ENCODE assay signal across 8 cellular contexts in the genomic region with DNA sequence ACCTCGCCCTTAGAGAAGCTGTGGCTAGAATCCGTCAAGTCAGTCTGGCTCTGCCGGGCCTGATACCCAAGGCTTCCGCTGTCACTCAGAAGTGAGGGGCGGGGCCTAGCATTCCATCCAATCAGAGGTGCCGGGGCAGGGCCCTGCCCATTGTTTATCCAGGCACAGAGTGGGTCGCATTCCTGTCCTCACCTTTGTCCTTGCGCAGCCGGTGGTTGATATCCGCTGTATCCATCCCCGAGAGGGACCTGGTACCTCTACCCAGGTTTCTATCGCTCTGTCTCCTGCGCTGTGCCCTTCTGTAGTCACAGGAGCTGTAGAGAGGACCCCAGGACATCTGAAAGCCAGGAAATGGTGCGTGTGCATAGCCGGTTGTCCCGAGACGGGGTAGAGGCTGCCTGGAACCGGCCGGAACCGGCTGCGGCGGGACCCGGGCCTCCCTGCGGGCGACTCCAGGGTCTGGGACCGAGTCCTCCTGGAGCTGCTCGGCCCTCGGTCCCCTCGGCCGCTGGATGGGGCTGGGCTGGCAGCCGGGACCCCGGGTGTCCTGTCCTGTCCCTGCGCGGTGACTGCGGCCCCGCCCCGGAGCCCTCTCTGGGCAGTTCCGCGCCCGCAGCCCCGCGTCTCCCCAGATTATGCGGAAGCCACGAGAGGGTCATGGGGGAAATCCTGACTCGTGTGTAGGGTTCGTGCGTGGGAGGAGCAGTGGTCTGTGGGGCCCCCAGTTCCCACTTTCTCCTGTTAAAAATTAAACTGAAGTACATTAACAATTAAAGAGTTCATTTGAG. TPM values are rescaled to one million over a fixed set of nuclear protein-coding genes. Genes with fewer than 3 reads are reported as not detected.
DNase-seq lines count a peak whose midpoint lies in the region; ATAC-seq, FAIRE-seq and TF ChIP-seq lines count a peak whose summit lies in the region.

A gene (plus strand): TSS at position 183 of the 788 bp plus-strand sequence. CDS start 169 bp downstream, at position 352.

- no peaks in the 10 kb centered on the region for H3K36me3 Mint-ChIP-seq in activated T-helper 17 cell treated with anti-CD3 and anti-CD28 coated beads, Interleukin-2, amount 50 U/mL, for 72 hours (ENCODE audit: low read depth)
- peaks cover 4 to 23% (median 20%) of the 10 kb centered on the region in 5 donors for H3K36me3 Mint-ChIP-seq in naive thymus-derived CD4-positive, alpha-beta T cell
- no peaks in the 10 kb centered on the region for H3K36me3 Mint-ChIP-seq in stimulated activated effector memory CD8-positive, alpha-beta T cell treated with anti-CD3 and anti-CD28 coated beads, Interleukin-12 subunit alpha, Interleukin-12 subunit beta, amount 100 ng/mL, for 72 hours

- peak within 1 kb of the TSS; percentile 80 for H3K4me3 Mint-ChIP-seq in activated T-helper 17 cell treated with anti-CD3 and anti-CD28 coated beads, Interleukin-2, amount 50 U/mL, for 72 hours
- H3K4me3 Mint-ChIP-seq in naive thymus-derived CD4-positive, alpha-beta T cell: peak within 1 kb of the TSS; percentile 87 to 99 (median 94)
- H3K4me3 Mint-ChIP-seq in stimulated activated effector memory CD8-positive, alpha-beta T cell treated with anti-CD3 and anti-CD28 coated beads, Interleukin-12 subunit alpha, Interleukin-12 subunit beta, amount 100 ng/mL, for 72 hours: peak within 1 kb of the TSS; percentile 79

- peaks cover 8 to 10% of the 10 kb centered on the region in 2 donors for H3K4me1 ChIP-seq in naive thymus-derived CD4-positive, alpha-beta T cell (ENCODE audit: control insufficient read depth in 2 of 2, insufficient read depth in 2 of 2, low read length in 2 of 2)

- H3K27me3 ChIP-seq in naive thymus-derived CD4-positive, alpha-beta T cell (ENCODE audit: control insufficient read depth in 2 of 2, insufficient read depth in 2 of 2, low read length in 2 of 2): no peaks in the 10 kb centered on the region

- no peaks in the 10 kb centered on the region for H3K36me3 ChIP-seq in naive thymus-derived CD4-positive, alpha-beta T cell (ENCODE audit: control insufficient read depth in 2 of 3, insufficient read depth in 3 of 3, low read length in 3 of 3)

- intact Hi-C loops in naive thymus-derived CD4-positive, alpha-beta T cell (cut with micrococcal nuclease): loop anchor here (1.0 to 2.0 kb wide), 8 partner anchors 22 to 176 kb away; a partner anchor contains a TSS

- ATAC-seq in GM19455 (IDR thresholded peaks at IDR 0.05; ENCODE audit: unreplicated experiment): peak; percentile 85
- ATAC-seq in activated T-helper 17 cell treated with anti-CD3 and anti-CD28 coated beads, Interleukin-2, amount 50 U/mL, for 72 hours (replicated peaks): peak; percentile 98
- peak; percentile 95 for ATAC-seq in naive thymus-derived CD4-positive, alpha-beta T cell
- ATAC-seq in stimulated activated effector memory CD8-positive, alpha-beta T cell treated with anti-CD3 and anti-CD28 coated beads, Interleukin-12 subunit alpha, Interleukin-12 subunit beta, amount 100 ng/mL, for 72 hours: peak; percentile 96

- POLR2A ChIA-PET in naive thymus-derived CD4-positive, alpha-beta T cell (lab: Charles Lee): interaction anchor here (0.6 to 2.4 kb wide), 14 partner anchors 16 to 985 kb away, joined by 3 to 33 read pairs (median 4); a partner anchor contains a TSS

- FAIRE-seq in RCC 7860 (lab: Jason Lieb, UNC): no peak

- H3K9me3 Mint-ChIP-seq in activated T-helper 17 cell treated with anti-CD3 and anti-CD28 coated beads, Interleukin-2, amount 50 U/mL, for 72 hours: no peaks in the 10 kb centered on the region
- H3K9me3 Mint-ChIP-seq in naive thymus-derived CD4-positive, alpha-beta T cell: peaks cover 0 to 14% (median 0%) of the 10 kb centered on the region in 11 donors
- H3K9me3 Mint-ChIP-seq in stimulated activated effector memory CD8-positive, alpha-beta T cell treated with anti-CD3 and anti-CD28 coated beads, Interleukin-12 subunit alpha, Interleukin-12 subunit beta, amount 100 ng/mL, for 72 hours: no peaks in the 10 kb centered on the region

- no peaks in the 10 kb centered on the region for H3K9me3 ChIP-seq in naive thymus-derived CD4-positive, alpha-beta T cell (ENCODE audit: control insufficient read depth in 2 of 3, low read length in 3 of 3)

- CTCF ChIA-PET in naive thymus-derived CD4-positive, alpha-beta T cell (lab: Charles Lee): interaction anchor here (0.7 to 5.5 kb wide), 5 partner anchors 23 to 470 kb away, joined by 3 to 66 read pairs (median 5); a partner anchor contains a TSS

- peak; percentile 92 for DNase-seq in CD1c-positive myeloid dendritic cell (ENCODE audit: extremely low spot score)
- DNase-seq in HPDE6-E6E7 (ENCODE audit: extremely low spot score): peak; percentile 81
- DNase-seq in RCC 7860 (ENCODE audit: low spot score): peak; percentile 58
- peak; percentile 63 for DNase-seq in fibroblast of mammary gland (ENCODE audit: low read depth)
- peak; percentile 70 to 86 (median 83) for DNase-seq in naive thymus-derived CD4-positive, alpha-beta T cell
- peak; percentile 73 to 91 for DNase-seq in stimulated activated effector memory CD8-positive, alpha-beta T cell treated with anti-CD3 and anti-CD28 coated beads, Interleukin-12 subunit alpha, Interleukin-12 subunit beta, amount 100 ng/mL, for 72 hours (ENCODE audit: low spot score in 2 of 2)

- no peak for TF ChIP-seq CTCF in fibroblast of mammary gland (conservative IDR thresholded peaks at IDR 0.05; ENCODE audit: control insufficient read depth, insufficient read depth, low read depth, low read length)

- peak within 1 kb of the TSS; percentile 88 for H3K27ac ChIP-seq in naive thymus-derived CD4-positive, alpha-beta T cell (ENCODE audit: low read depth, low read length)

- H3K27ac Mint-ChIP-seq in activated T-helper 17 cell treated with anti-CD3 and anti-CD28 coated beads, Interleukin-2, amount 50 U/mL, for 72 hours: peak within 1 kb of the TSS; percentile 69
- peak within 1 kb of the TSS; percentile 89 to 97 (median 94) for H3K27ac Mint-ChIP-seq in naive thymus-derived CD4-positive, alpha-beta T cell
- H3K27ac Mint-ChIP-seq in stimulated activated effector memory CD8-positive, alpha-beta T cell treated with anti-CD3 and anti-CD28 coated beads, Interleukin-12 subunit alpha, Interleukin-12 subunit beta, amount 100 ng/mL, for 72 hours: peak within 1 kb of the TSS; percentile 82

- H3K4me3 ChIP-seq in fibroblast of mammary gland (ENCODE audit: control insufficient read depth, low read depth, low read length): peak within 1 kb of the TSS; percentile 69
- peak within 1 kb of the TSS; percentile 90 for H3K4me3 ChIP-seq in naive thymus-derived CD4-positive, alpha-beta T cell (ENCODE audit: low read length)

- peaks cover 21% of the 10 kb centered on the region for H3K4me1 Mint-ChIP-seq in activated T-helper 17 cell treated with anti-CD3 and anti-CD28 coated beads, Interleukin-2, amount 50 U/mL, for 72 hours
- H3K4me1 Mint-ChIP-seq in naive thymus-derived CD4-positive, alpha-beta T cell: peaks cover 21 to 34% (median 27%) of the 10 kb centered on the region in 7 donors
- peaks cover 22% of the 10 kb centered on the region for H3K4me1 Mint-ChIP-seq in stimulated activated effector memory CD8-positive, alpha-beta T cell treated with anti-CD3 and anti-CD28 coated beads, Interleukin-12 subunit alpha, Interleukin-12 subunit beta, amount 100 ng/mL, for 72 hours

- H3K27me3 Mint-ChIP-seq in activated T-helper 17 cell treated with anti-CD3 and anti-CD28 coated beads, Interleukin-2, amount 50 U/mL, for 72 hours: no peaks in the 10 kb centered on the region
- H3K27me3 Mint-ChIP-seq in naive thymus-derived CD4-positive, alpha-beta T cell: no peaks in the 10 kb centered on the region

RNA-seq across cellular contexts. Expression of the gene that starts here (rescaled TPM):
- total RNA-seq in activated T-helper 17 cell treated with anti-CD3 and anti-CD28 coated beads, Interleukin-2, amount 50 U/mL, for 72 hours: 1 to 10 TPM in 1 of 2 donors, under 1 TPM in 1; 0.64 to 1.3 TPM
- total RNA-seq in naive thymus-derived CD4-positive, alpha-beta T cell: 10 to 100 TPM in 2 of 5 experiments, 1 to 10 TPM in 3; 1.3 to 17.3 (median 4.4) TPM
- 1 to 10 TPM; 3.2 to 4.5 TPM for polyA plus RNA-seq in naive thymus-derived CD4-positive, alpha-beta T cell

Comparison
In these comparisons a context has a peak if more than half of its experiments do, and no peak if none do; other contexts are left out.
1. Peak in every context shown above with its lines: DNase-seq, ATAC-seq, H3K4me3 ChIP-seq and H3K27ac ChIP-seq.